22 cellular contexts compared by ENCODE assay signal in genomic region chr10:29861811-29862505, GRCh38.
A peak's percentile ranks its signal among the peaks of the same experiment; 100 is the strongest.
DNase-seq lines count a peak whose midpoint lies in the region; FAIRE-seq and TF ChIP-seq lines count a peak whose summit lies in the region.
"Had no signal": no experiment of that assay in that cellular context is flagged by ENCODE, and none has a peak within 500 bp of the region (broad histone marks: within the 10 kb centered on the region; RNA-seq: fewer than 3 reads in every experiment).

No MANE protein-coding gene starts in this region.

- POLR2A ChIA-PET in endothelial cell of umbilical vein (lab: Charles Lee): no interaction called here

- BruUV-seq in endothelial cell of umbilical vein (replicated peaks; lab: Mats Ljungman, UMichigan): no TSS peak

- H3K27ac Mint-ChIP-seq in mesothelial cell of epicardium: peak overlapping the region; percentile 41
- no peak overlapping the region for H3K27ac Mint-ChIP-seq in activated T-helper 2 cell treated with anti-CD3 and anti-CD28 coated beads, Interferon-gamma antibody, Interleukin-2, Interleukin-4, amounts not matched to agents 10 μg/mL and 5 μg/mL and 100 μg/mL, durations not matched to agents 14 hours and 24 hours and 36 hours
- H3K27ac Mint-ChIP-seq: activated B cell treated with CpG ODN at 0.5 μM for 24 hours, natural killer cell had no signal

- no peaks in the 10 kb centered on the region for H4K20me1 ChIP-seq in GM23248 (ENCODE audit: insufficient read depth)
- no peaks in the 10 kb centered on the region for H4K20me1 ChIP-seq in endothelial cell of umbilical vein (replicated peaks; ENCODE audit: control insufficient read depth, extremely low read depth, insufficient read depth, low read length)

- H3K36me3 Mint-ChIP-seq in mesothelial cell of epicardium: peaks cover 4% of the 10 kb centered on the region
- no peaks in the 10 kb centered on the region for H3K36me3 Mint-ChIP-seq in activated T-helper 2 cell treated with anti-CD3 and anti-CD28 coated beads, Interferon-gamma antibody, Interleukin-2, Interleukin-4, amounts not matched to agents 10 μg/mL and 5 μg/mL and 100 μg/mL, durations not matched to agents 14 hours and 24 hours and 36 hours (ENCODE audit: low read depth)
- H3K36me3 Mint-ChIP-seq: natural killer cell had no signal

- peaks cover 4% of the 10 kb centered on the region for H3K9me3 Mint-ChIP-seq in mesothelial cell of epicardium
- H3K9me3 Mint-ChIP-seq in activated T-helper 2 cell treated with anti-CD3 and anti-CD28 coated beads, Interferon-gamma antibody, Interleukin-2, Interleukin-4, amounts not matched to agents 10 μg/mL and 5 μg/mL and 100 μg/mL, durations not matched to agents 14 hours and 24 hours and 36 hours: no peaks in the 10 kb centered on the region
- H3K9me3 Mint-ChIP-seq: activated B cell treated with CpG ODN at 0.5 μM for 24 hours, natural killer cell had no signal

- H3K27me3 ChIP-seq in ACC112 (ENCODE audit: insufficient read depth, low read length) (no peaks in the 10 kb centered on the region), GM23248 (replicated peaks; ENCODE audit: insufficient read depth) (peaks cover 31% of the 10 kb centered on the region), endothelial cell of umbilical vein (ENCODE audit: control insufficient read depth in 2 of 2, insufficient read depth in 2 of 2, low read length in 2 of 2) (no peaks in the 10 kb centered on the region)
- H3K27me3 ChIP-seq: cardiac muscle cell, upper lobe of left lung had no signal

- H3K4me1 Mint-ChIP-seq in mesothelial cell of epicardium: peaks cover 70% of the 10 kb centered on the region
- no peaks in the 10 kb centered on the region for H3K4me1 Mint-ChIP-seq in activated T-helper 2 cell treated with anti-CD3 and anti-CD28 coated beads, Interferon-gamma antibody, Interleukin-2, Interleukin-4, amounts not matched to agents 10 μg/mL and 5 μg/mL and 100 μg/mL, durations not matched to agents 14 hours and 24 hours and 36 hours (ENCODE audit: low read depth)
- H3K4me1 Mint-ChIP-seq: activated B cell treated with CpG ODN at 0.5 μM for 24 hours, natural killer cell had no signal

- H3K79me2 ChIP-seq in ACC112 (ENCODE audit: control insufficient read depth, insufficient read depth, low read length, unreplicated experiment) (no peaks in the 10 kb centered on the region), GM23248 (ENCODE audit: insufficient read depth) (no peaks in the 10 kb centered on the region), endothelial cell of umbilical vein (ENCODE audit: control insufficient read depth, insufficient read depth, low read length) (no peaks in the 10 kb centered on the region)

- H2AFZ ChIP-seq in ACC112 (ENCODE audit: low read length, unreplicated experiment): no peak overlapping the region
- H2AFZ ChIP-seq in GM23248: no peak overlapping the region
- H2AFZ ChIP-seq in endothelial cell of umbilical vein (ENCODE audit: low read depth, low read length): no peak overlapping the region

- peaks cover 37% of the 10 kb centered on the region for H3F3A ChIP-seq in GM23248 (ENCODE audit: insufficient read depth)

- intact Hi-C loops in endothelial cell of umbilical vein (cut with micrococcal nuclease): loop anchor here (1.0 kb wide), 1 partner anchor 33 kb away; no protein-coding TSS in a partner anchor
- intact Hi-C loops in activated T-helper 2 cell treated with anti-CD3 and anti-CD28 coated beads, Interferon-gamma antibody, Interleukin-2, Interleukin-4, amounts not matched to agents 10 μg/mL and 5 μg/mL and 100 μg/mL, durations not matched to agents 14 hours and 24 hours and 36 hours (cut with micrococcal nuclease): no loop called here

- H3K9ac ChIP-seq in GM23248 (no peak overlapping the region), endothelial cell of umbilical vein (replicated peaks; ENCODE audit: extremely low read depth, insufficient read depth, low read length) (no peak overlapping the region)

- no peak for FAIRE-seq in endothelial cell of umbilical vein (lab: Jason Lieb, UNC)
- FAIRE-seq: A549, H54, K562 had no signal

- H3K4me1 ChIP-seq in ACC112 (ENCODE audit: control insufficient read depth, insufficient read depth, low read length, unreplicated experiment) (peaks cover 39% of the 10 kb centered on the region), GM23248 (ENCODE audit: insufficient read depth) (peaks cover 36% of the 10 kb centered on the region), endothelial cell of umbilical vein (ENCODE audit: control insufficient read depth, extremely low read depth, insufficient read depth, low read length) (peaks cover 24% of the 10 kb centered on the region)

- 7 to 13% methylated on average over 4 of the region's 4 CpGs for WGBS in GM23248 (ENCODE audit: low coverage in 1 of 2, low lambda C conversion rate in 2 of 2, missing lambda C conversion rate in 2 of 2), 2 experiments

- peak; percentile 65 for DNase-seq in GM23248
- peak; percentile 54 for DNase-seq in endothelial cell of umbilical vein (ENCODE audit: low read depth, low spot score)
- no peak for DNase-seq in mesothelial cell of epicardium (ENCODE audit: low spot score in 2 of 2, unreplicated experiment in 2 of 2)
- DNase-seq in OCI-M2 (lab: John Stamatoyannopoulos, UW; ENCODE audit: unreplicated experiment): no peak
- DNase-seq in GDM1 (lab: John Stamatoyannopoulos, UW): no peak
- DNase-seq in activated T-helper 2 cell treated with anti-CD3 and anti-CD28 coated beads, Interferon-gamma antibody, Interleukin-2, Interleukin-4, amounts not matched to agents 10 μg/mL and 5 μg/mL and 100 μg/mL, durations not matched to agents 14 hours and 24 hours and 36 hours (ENCODE audit: low spot score): no peak
- DNase-seq in T-helper 9 cell: no peak
- DNase-seq: activated B cell treated with CpG ODN at 0.5 μM for 24 hours; activated naive CD4-positive, alpha-beta T cell treated with Interleukin-2 at 50 U/mL for 16 hours; hypothalamus; left ventricle myocardium inferior; natural killer cell; NCI-H1092 treated with DMSO at 0.1 percent for 48 hours; NCI-H226; right cardiac atrium; stimulated activated CD4-positive, alpha-beta T cell treated with anti-CD3 and anti-CD28 coated beads, Interleukin-4, amount 100 ng/mL, for 1 hour; upper lobe of left lung had no signal

- H3K36me3 ChIP-seq in ACC112 (ENCODE audit: insufficient read depth, low read length): no peaks in the 10 kb centered on the region
- no peaks in the 10 kb centered on the region for H3K36me3 ChIP-seq in GM23248 (ENCODE audit: low read depth)
- no peaks in the 10 kb centered on the region for H3K36me3 ChIP-seq in endothelial cell of umbilical vein (ENCODE audit: control insufficient read depth in 2 of 2, extremely low read depth in 1 of 2, insufficient read depth in 2 of 2, low read length in 2 of 2)
- H3K36me3 ChIP-seq: cardiac muscle cell, left ventricle myocardium inferior, upper lobe of left lung had no signal

- CTCF ChIA-PET in endothelial cell of umbilical vein (lab: Charles Lee): interaction anchor here (0.8 to 1.8 kb wide), 5 partner anchors 33 to 173 kb away, joined by 3 to 5 read pairs (median 3); no protein-coding TSS in a partner anchor

- dilution Hi-C loops in endothelial cell of umbilical vein (cut with MboI; ENCODE audit: extremely low pct_ligation_motif_present, low sequenced_read_pairs): no loop called here

- TF ChIP-seq CTCF in endothelial cell of umbilical vein (IDR thresholded peaks at IDR 0.05; ENCODE audit: extremely low read depth in 1 of 2, insufficient read depth in 1 of 2, low read depth in 1 of 2, low read length in 2 of 2) (no peak), mesothelial cell of epicardium (IDR thresholded peaks at IDR 0.05; ENCODE audit: unreplicated experiment) (no peak)

- H3K9me3 ChIP-seq in GM23248 (ENCODE audit: low read depth) (no peaks in the 10 kb centered on the region), endothelial cell of umbilical vein (replicated peaks; ENCODE audit: control insufficient read depth, insufficient read depth, low read length) (no peaks in the 10 kb centered on the region)
- H3K9me3 ChIP-seq: A549, left ventricle myocardium inferior, upper lobe of left lung had no signal

- H3K27me3 Mint-ChIP-seq in mesothelial cell of epicardium (ENCODE audit: low read depth): no peaks in the 10 kb centered on the region
- peaks cover 6% of the 10 kb centered on the region for H3K27me3 Mint-ChIP-seq in activated T-helper 2 cell treated with anti-CD3 and anti-CD28 coated beads, Interferon-gamma antibody, Interleukin-2, Interleukin-4, amounts not matched to agents 10 μg/mL and 5 μg/mL and 100 μg/mL, durations not matched to agents 14 hours and 24 hours and 36 hours (ENCODE audit: low read depth)

- no peaks in the 10 kb centered on the region for H3K9me2 ChIP-seq in GM23248 (ENCODE audit: insufficient read depth)

- H3K27ac ChIP-seq in ACC112 (ENCODE audit: low read depth, low read length): peak overlapping the region; percentile 11; the same call in 1 of the 2 replicates
- 0 out of 2 replicates have a peak overlapping the region, but pooled peaks have one; percentile 4 for H3K27ac ChIP-seq in GM23248
- no peak overlapping the region for H3K27ac ChIP-seq in endothelial cell of umbilical vein (ENCODE audit: insufficient read depth, low read depth, low read length)
- H3K27ac ChIP-seq: A549, cardiac muscle cell, left ventricle myocardium inferior, upper lobe of left lung had no signal

- no peaks in the 10 kb centered on the region for H3K9me1 ChIP-seq in endothelial cell of umbilical vein (replicated peaks; ENCODE audit: control insufficient read depth, extremely low read depth, insufficient read depth, low read length)

- in situ Hi-C loops in GM23248 (cut with MboI): no loop called here

- H3K4me2 ChIP-seq in GM23248 (ENCODE audit: unreplicated experiment) (peak overlapping the region; percentile 0), endothelial cell of umbilical vein (ENCODE audit: insufficient read depth, low read length) (no peak overlapping the region)
- H3K4me2 ChIP-seq: A549 had no signal

- H3K4me3 Mint-ChIP-seq in mesothelial cell of epicardium: no peak overlapping the region
- no peak overlapping the region for H3K4me3 Mint-ChIP-seq in activated T-helper 2 cell treated with anti-CD3 and anti-CD28 coated beads, Interferon-gamma antibody, Interleukin-2, Interleukin-4, amounts not matched to agents 10 μg/mL and 5 μg/mL and 100 μg/mL, durations not matched to agents 14 hours and 24 hours and 36 hours (ENCODE audit: low read depth)
- H3K4me3 Mint-ChIP-seq: activated B cell treated with CpG ODN at 0.5 μM for 24 hours, natural killer cell had no signal

- H3K4me3 ChIP-seq in ACC112 (ENCODE audit: low read depth, low read length): no peak overlapping the region
- H3K4me3 ChIP-seq in GM23248: no peak overlapping the region
- no peak overlapping the region for H3K4me3 ChIP-seq in endothelial cell of umbilical vein (replicated peaks in 1 of 3; ENCODE audit: insufficient read depth in 1 of 3, low read depth in 1 of 3, low read length in 3 of 3)
- H3K4me3 ChIP-seq: A549, cardiac muscle cell, K562, left ventricle myocardium inferior, upper lobe of left lung had no signal

- TF ChIP-seq POLR2A in endothelial cell of umbilical vein (IDR thresholded peaks at IDR 0.05; ENCODE audit: low read depth, low read length): no peak

TF ChIP-seq in endothelial cell of umbilical vein, 7 proteins besides CTCF, POLR2A, EP300 and RAD21 (continues in another document):
- TF ChIP-seq, protein P1, sequence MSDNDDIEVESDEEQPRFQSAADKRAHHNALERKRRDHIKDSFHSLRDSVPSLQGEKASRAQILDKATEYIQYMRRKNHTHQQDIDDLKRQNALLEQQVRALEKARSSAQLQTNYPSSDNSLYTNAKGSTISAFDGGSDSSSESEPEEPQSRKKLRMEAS (IDR thresholded peaks at IDR 0.05; ENCODE audit: insufficient read depth, insufficient read length): no peak

Comparison
In these comparisons a context has a peak if more than half of its experiments do, and no peak if none do; other contexts are left out.
1. DNase-seq: peak in GM23248 (single experiment) and endothelial cell of umbilical vein (single experiment); none in mesothelial cell of epicardium (0 of 2), OCI-M2 (single experiment), GDM1 (single experiment), activated T-helper 2 cell treated with anti-CD3 and anti-CD28 coated beads, Interferon-gamma antibody, Interleukin-2, Interleukin-4, amounts not matched to agents 10 μg/mL and 5 μg/mL and 100 μg/mL, durations not matched to agents 14 hours and 24 hours and 36 hours (single experiment) and T-helper 9 cell (single experiment).